In the genomic region with DNA sequence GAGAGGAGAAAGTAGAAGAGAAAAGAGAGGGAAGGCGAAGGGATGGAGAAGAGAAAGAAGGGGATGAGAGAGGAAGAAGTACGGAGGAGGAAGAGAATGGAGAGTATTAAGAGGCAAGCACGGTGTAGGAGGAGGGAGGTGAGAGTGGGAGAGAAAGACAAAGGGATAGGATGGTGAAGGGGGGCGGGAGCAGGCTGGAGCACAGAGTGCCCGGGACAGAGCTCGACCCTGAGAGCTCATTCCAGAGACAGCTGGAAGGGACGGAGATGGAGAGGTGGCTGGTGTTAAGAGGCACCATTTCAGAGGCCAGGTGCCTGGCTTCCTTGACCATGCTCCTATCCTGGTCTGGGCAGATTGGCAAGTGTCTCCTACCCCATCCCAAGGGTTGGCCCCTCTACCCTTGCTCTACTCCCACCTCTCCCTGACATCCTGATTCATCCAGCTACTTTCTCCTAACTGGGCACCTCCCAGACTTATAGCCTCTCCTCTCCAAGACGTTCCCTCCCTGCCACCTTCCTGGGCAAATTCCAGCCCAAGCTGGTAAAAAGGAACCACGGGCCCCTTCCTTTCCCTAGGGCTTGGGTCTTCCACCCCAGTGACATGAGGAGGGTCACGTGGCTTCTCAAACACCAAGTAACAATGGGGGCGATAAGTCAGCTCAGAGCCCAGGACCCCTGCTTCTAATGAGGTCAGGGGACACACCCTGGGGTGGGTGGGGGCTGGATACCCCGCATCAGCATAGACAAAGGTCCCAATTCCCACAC, we compare ENCODE assay signal across 1 cellular context.
TF ChIP-seq lines count a peak whose summit lies in the region.

No MANE protein-coding gene starts in this region.

TF ChIP-seq in HepG2, 621 proteins besides CTCF, POLR2A, EP300 and RAD21:
- TF ChIP-seq, protein P1, sequence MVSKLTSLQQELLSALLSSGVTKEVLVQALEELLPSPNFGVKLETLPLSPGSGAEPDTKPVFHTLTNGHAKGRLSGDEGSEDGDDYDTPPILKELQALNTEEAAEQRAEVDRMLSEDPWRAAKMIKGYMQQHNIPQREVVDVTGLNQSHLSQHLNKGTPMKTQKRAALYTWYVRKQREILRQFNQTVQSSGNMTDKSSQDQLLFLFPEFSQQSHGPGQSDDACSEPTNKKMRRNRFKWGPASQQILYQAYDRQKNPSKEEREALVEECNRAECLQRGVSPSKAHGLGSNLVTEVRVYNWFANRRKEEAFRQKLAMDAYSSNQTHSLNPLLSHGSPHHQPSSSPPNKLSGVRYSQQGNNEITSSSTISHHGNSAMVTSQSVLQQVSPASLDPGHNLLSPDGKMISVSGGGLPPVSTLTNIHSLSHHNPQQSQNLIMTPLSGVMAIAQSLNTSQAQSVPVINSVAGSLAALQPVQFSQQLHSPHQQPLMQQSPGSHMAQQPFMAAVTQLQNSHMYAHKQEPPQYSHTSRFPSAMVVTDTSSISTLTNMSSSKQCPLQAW (CRISPR knock-in tag; IDR thresholded peaks at IDR 0.05): no peak
- TF ChIP-seq ZNF335 (CRISPR knock-in tag; IDR thresholded peaks at IDR 0.05) (no peak), PHF5A (CRISPR knock-in tag; IDR thresholded peaks at IDR 0.05; ENCODE audit: low read depth, unreplicated experiment) (no peak), NFYC (CRISPR knock-in tag; IDR thresholded peaks at IDR 0.05) (no peak), ZNF552 (CRISPR knock-in tag; IDR thresholded peaks at IDR 0.05; ENCODE audit: borderline replicate concordance) (no peak), SMAD1 (CRISPR knock-in tag; IDR thresholded peaks at IDR 0.05; ENCODE audit: borderline replicate concordance, low read depth) (no peak), ZSCAN20 (CRISPR knock-in tag; IDR thresholded peaks at IDR 0.05; ENCODE audit: borderline replicate concordance) (no peak)
- TF ChIP-seq, protein P2, sequence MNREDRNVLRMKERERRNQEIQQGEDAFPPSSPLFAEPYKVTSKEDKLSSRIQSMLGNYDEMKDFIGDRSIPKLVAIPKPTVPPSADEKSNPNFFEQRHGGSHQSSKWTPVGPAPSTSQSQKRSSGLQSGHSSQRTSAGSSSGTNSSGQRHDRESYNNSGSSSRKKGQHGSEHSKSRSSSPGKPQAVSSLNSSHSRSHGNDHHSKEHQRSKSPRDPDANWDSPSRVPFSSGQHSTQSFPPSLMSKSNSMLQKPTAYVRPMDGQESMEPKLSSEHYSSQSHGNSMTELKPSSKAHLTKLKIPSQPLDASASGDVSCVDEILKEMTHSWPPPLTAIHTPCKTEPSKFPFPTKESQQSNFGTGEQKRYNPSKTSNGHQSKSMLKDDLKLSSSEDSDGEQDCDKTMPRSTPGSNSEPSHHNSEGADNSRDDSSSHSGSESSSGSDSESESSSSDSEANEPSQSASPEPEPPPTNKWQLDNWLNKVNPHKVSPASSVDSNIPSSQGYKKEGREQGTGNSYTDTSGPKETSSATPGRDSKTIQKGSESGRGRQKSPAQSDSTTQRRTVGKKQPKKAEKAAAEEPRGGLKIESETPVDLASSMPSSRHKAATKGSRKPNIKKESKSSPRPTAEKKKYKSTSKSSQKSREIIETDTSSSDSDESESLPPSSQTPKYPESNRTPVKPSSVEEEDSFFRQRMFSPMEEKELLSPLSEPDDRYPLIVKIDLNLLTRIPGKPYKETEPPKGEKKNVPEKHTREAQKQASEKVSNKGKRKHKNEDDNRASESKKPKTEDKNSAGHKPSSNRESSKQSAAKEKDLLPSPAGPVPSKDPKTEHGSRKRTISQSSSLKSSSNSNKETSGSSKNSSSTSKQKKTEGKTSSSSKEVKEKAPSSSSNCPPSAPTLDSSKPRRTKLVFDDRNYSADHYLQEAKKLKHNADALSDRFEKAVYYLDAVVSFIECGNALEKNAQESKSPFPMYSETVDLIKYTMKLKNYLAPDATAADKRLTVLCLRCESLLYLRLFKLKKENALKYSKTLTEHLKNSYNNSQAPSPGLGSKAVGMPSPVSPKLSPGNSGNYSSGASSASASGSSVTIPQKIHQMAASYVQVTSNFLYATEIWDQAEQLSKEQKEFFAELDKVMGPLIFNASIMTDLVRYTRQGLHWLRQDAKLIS (CRISPR knock-in tag; IDR thresholded peaks at IDR 0.05): no peak
